ENCODE assay signal across 11 cellular contexts in the genomic region with DNA sequence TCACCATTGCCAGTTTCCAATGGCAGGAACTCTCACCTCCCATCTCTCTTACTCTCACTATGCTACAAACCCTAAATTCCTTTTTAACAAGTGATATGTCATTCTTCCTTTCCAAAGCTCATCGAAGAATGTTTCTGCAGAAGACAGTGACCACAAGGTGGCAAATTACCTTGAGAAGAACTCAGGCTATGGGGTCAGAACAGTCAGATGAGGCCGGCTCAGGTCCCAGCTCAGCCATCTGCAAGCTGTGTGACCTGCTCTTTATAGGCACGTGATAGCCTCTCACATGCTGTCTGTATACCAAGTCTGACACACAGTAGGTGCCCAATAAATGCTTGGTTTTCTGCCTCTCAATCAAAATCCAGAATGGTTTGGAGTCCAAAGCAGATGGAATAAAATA.
A peak's percentile ranks its signal among the peaks of the same experiment; 100 is the strongest.
DNase-seq lines count a peak whose midpoint lies in the region; ATAC-seq and TF ChIP-seq lines count a peak whose summit lies in the region.
"Had no signal": no experiment of that assay in that cellular context is flagged by ENCODE, and none has a peak within 500 bp of the region (broad histone marks: within the 10 kb centered on the region; RNA-seq: fewer than 3 reads in every experiment).

No MANE protein-coding gene starts in this region.

- TF ChIP-seq POLR2A in GM18505 (IDR thresholded peaks at IDR 0.05; ENCODE audit: borderline replicate concordance, extremely low read depth, insufficient read depth, insufficient read length) = no peak

- peaks cover 21% of the 10 kb centered on the region for H3K4me1 ChIP-seq in DND-41 (ENCODE audit: insufficient read depth, low read length)
- peaks cover 12% of the 10 kb centered on the region for H3K4me1 ChIP-seq in foreskin keratinocyte

- H3K4me3 ChIP-seq in DND-41 (ENCODE audit: low read depth in 1 of 2, low read length in 2 of 2) = no peak overlapping the region
- H3K4me3 ChIP-seq in LNCaP clone FGC (ENCODE audit: low read depth, low read length) = no peak overlapping the region

- no peaks in the 10 kb centered on the region for H3K27me3 ChIP-seq in DND-41 (ENCODE audit: insufficient read depth, low read length, poor library complexity)
- H3K27me3 ChIP-seq in foreskin keratinocyte = no peaks in the 10 kb centered on the region

- DNase-seq in DND-41 (no peak), LNCaP clone FGC (ENCODE audit: low read depth) (no peak), foreskin keratinocyte (no peak), ACHN (no peak), anterior cingulate cortex (lab: John Stamatoyannopoulos, UW) (no peak), NCI-H2227 treated with DMSO at 0.1 percent for 48 hours (lab: John Stamatoyannopoulos, UW) (no peak), hippocampal formation (lab: John Stamatoyannopoulos, UW) (no peak)
- DNase-seq: activated CD4-positive, alpha-beta T cell treated with anti-CD3 and anti-CD28 coated beads for 36 hours; islet precursor cell; NCI-H1417 treated with DMSO at 0.1 percent for 48 hours had no signal

- H2AFZ ChIP-seq in DND-41 (ENCODE audit: low read depth, low read length) = no peak overlapping the region

- peaks cover 7% of the 10 kb centered on the region; the same call in 1 of the 2 replicates for H4K20me1 ChIP-seq in DND-41 (ENCODE audit: insufficient read depth, low read length)

- peaks cover 75% of the 10 kb centered on the region for H3K79me2 ChIP-seq in DND-41 (ENCODE audit: insufficient read depth, low read length)

- no peaks in the 10 kb centered on the region for H3K9me3 ChIP-seq in DND-41 (ENCODE audit: insufficient read depth, low read length, severe bottlenecking)

- H3K4me2 ChIP-seq in DND-41 (ENCODE audit: insufficient read depth, low read length) = no peak overlapping the region

- in situ Hi-C loops in ACHN (cut with HindIII; ENCODE audit: low pct_ligation_motif_present, low pct_unique_long_range_greater_than_20kb, low sequenced_read_pairs) = no loop called here

- ATAC-seq in DND-41 (ENCODE audit: insufficient read depth, low read depth) (no peak), GM18505 (IDR thresholded peaks at IDR 0.05; ENCODE audit: unreplicated experiment) (peak; percentile 40), foreskin keratinocyte (no peak)
- ATAC-seq: activated CD4-positive, alpha-beta T cell treated with anti-CD3 and anti-CD28 coated beads for 36 hours had no signal

- no peak overlapping the region for H3K9ac ChIP-seq in DND-41 (ENCODE audit: low read depth, low read length)

- TF ChIP-seq CTCF in DND-41 (IDR thresholded peaks at IDR 0.05; ENCODE audit: borderline replicate concordance, extremely low read depth, low read length, poor library complexity, severe bottlenecking) = peak; percentile 40
- 0 out of 2 replicates have a peak, but pooled peaks have one; percentile 2 for TF ChIP-seq CTCF in LNCaP clone FGC (IDR thresholded peaks at IDR 0.05; ENCODE audit: control insufficient read depth, extremely low read depth, insufficient read depth)
- TF ChIP-seq CTCF in foreskin keratinocyte (conservative IDR thresholded peaks at IDR 0.05) = peak; percentile 24

- H3K36me3 ChIP-seq in DND-41 (ENCODE audit: insufficient read depth, low read length) = peaks cover 20% of the 10 kb centered on the region

- H3K27ac ChIP-seq in DND-41 (ENCODE audit: low read length) (0 out of 2 replicates have a peak overlapping the region, but pooled peaks have one; percentile 32), foreskin keratinocyte (no peak overlapping the region)
